8 cellular contexts compared by ENCODE assay signal in genomic region chr17:73092518-73093135, GRCh38. TPM values are rescaled to one million over a fixed set of nuclear protein-coding genes. Genes with fewer than 3 reads are reported as not detected.
DNase-seq lines count a peak whose midpoint lies in the region; ATAC-seq and TF ChIP-seq lines count a peak whose summit lies in the region.

Gene SLC39A11 (minus strand): TSS chr17:73092688. CDS start chr17:73088764, 3,924 bp downstream.

- peak within 1 kb of the TSS; percentile 94 for H3K4me3 Mint-ChIP-seq in activated CD4-positive, alpha-beta T cell treated with anti-CD3 and anti-CD28 coated beads for 36 hours

- no peaks in the 10 kb centered on the region for H3K27me3 ChIP-seq in layer of hippocampus (ENCODE audit: control insufficient read depth, insufficient read depth, low read length)

- H3K27ac ChIP-seq in cingulate gyrus (ENCODE audit: low read depth, low read length) (peak within 1 kb of the TSS; percentile 94), layer of hippocampus (ENCODE audit: low read depth, low read length) (peak within 1 kb of the TSS; percentile 63)

- CTCF ChIA-PET in activated CD4-positive, alpha-beta T cell treated with anti-CD3 and anti-CD28 coated beads for 36 hours (lab: Charles Lee): interaction anchor here (0.5 to 1.3 kb wide), 3 partner anchors 63 to 367 kb away, joined by 3 read pairs; no protein-coding TSS in a partner anchor

- peak; percentile 99 for ATAC-seq in HG03432 (IDR thresholded peaks at IDR 0.05; ENCODE audit: unreplicated experiment)
- ATAC-seq in activated CD4-positive, alpha-beta T cell treated with anti-CD3 and anti-CD28 coated beads for 36 hours: peak; percentile 99

- intact Hi-C loops in activated CD4-positive, alpha-beta T cell treated with anti-CD3 and anti-CD28 coated beads for 36 hours (cut with DNase I, micrococcal nuclease): loop anchor here (1.0 to 5.0 kb wide), 6 partner anchors 99 to 365 kb away; partner anchors contain the start of gene CDC42EP4 (in 1 of the 2)

- H3K27ac Mint-ChIP-seq in activated CD4-positive, alpha-beta T cell treated with anti-CD3 and anti-CD28 coated beads for 36 hours: peak within 1 kb of the TSS; percentile 87

- peaks cover 2% of the 10 kb centered on the region for H3K27me3 Mint-ChIP-seq in activated CD4-positive, alpha-beta T cell treated with anti-CD3 and anti-CD28 coated beads for 36 hours

- H3K9me3 Mint-ChIP-seq in activated CD4-positive, alpha-beta T cell treated with anti-CD3 and anti-CD28 coated beads for 36 hours (ENCODE audit: low read depth): no peaks in the 10 kb centered on the region

- DNase-seq in AML-193 (lab: John Stamatoyannopoulos, UW) (peak; percentile 99), NCI-H510A (lab: John Stamatoyannopoulos, UW) (peak; percentile 91)
- peak; percentile 95 for DNase-seq in activated CD4-positive, alpha-beta T cell treated with anti-CD3 and anti-CD28 coated beads for 36 hours
- DNase-seq in stimulated activated CD4-positive, alpha-beta T cell treated with anti-CD3 and anti-CD28 coated beads, Interleukin-1b, Interleukin-23, amount 100 ng/mL, for 4 hours (ENCODE audit: low read depth in 2 of 2): peak; percentile 81 to 87

- POLR2A ChIA-PET in activated CD4-positive, alpha-beta T cell treated with anti-CD3 and anti-CD28 coated beads for 36 hours (lab: Charles Lee): no interaction called here

- peaks cover under 1% of the 10 kb centered on the region for H3K36me3 Mint-ChIP-seq in activated CD4-positive, alpha-beta T cell treated with anti-CD3 and anti-CD28 coated beads for 36 hours (ENCODE audit: low read depth)

- H3K4me1 Mint-ChIP-seq in activated CD4-positive, alpha-beta T cell treated with anti-CD3 and anti-CD28 coated beads for 36 hours: peaks cover 24% of the 10 kb centered on the region

- TF ChIP-seq POLR2A in GM19099 (IDR thresholded peaks at IDR 0.05; ENCODE audit: extremely low read depth, insufficient read length, low read depth): peak; percentile 77

RNA-seq across cellular contexts. Expression of gene SLC39A11, which starts in this region (rescaled TPM):
- total RNA-seq in activated CD4-positive, alpha-beta T cell treated with anti-CD3 and anti-CD28 coated beads for 36 hours: 10 to 100 TPM; 12.5 to 17.2 TPM

Comparison
In these comparisons a context has a peak if more than half of its experiments do, and no peak if none do; other contexts are left out.
1. Peak in every context shown above with its lines: DNase-seq, ATAC-seq and H3K27ac ChIP-seq.